ENCODE assay signal across 8 cellular contexts in genomic region chr5:43227655-43228054, GRCh38. TPM values are rescaled to one million over a fixed set of nuclear protein-coding genes. Genes with fewer than 3 reads are reported as not detected.
DNase-seq lines count a peak whose midpoint lies in the region; ATAC-seq, FAIRE-seq and TF ChIP-seq lines count a peak whose summit lies in the region.

No MANE protein-coding gene starts in this region.

- no peak for FAIRE-seq in GM12878 (lab: Jason Lieb, UNC)

- TF ChIP-seq RAD21 in GM12878 (IDR thresholded peaks at IDR 0.05; ENCODE audit: insufficient read depth, low read depth, low read length): peak; percentile 72

- BruUV-seq in GM12878 (replicated peaks; lab: Mats Ljungman, UMichigan): no TSS peak

- no peak overlapping the region for H3K4me3 ChIP-seq in GM12878
- no peak overlapping the region for H3K4me3 ChIP-seq in mesendoderm (ENCODE audit: low read length)

- no peak for TF ChIP-seq POLR2A in GM12878 (IDR thresholded peaks at IDR 0.05; ENCODE audit: low read depth, low read length)

- H3K9ac ChIP-seq in GM12878 (ENCODE audit: control insufficient read depth, insufficient read depth, low read length) (no peak overlapping the region), mesendoderm (ENCODE audit: low read length) (no peak overlapping the region)

- H3K9me3 ChIP-seq in GM12878 (replicated peaks; ENCODE audit: control insufficient read depth, insufficient read depth, low read length): no peaks in the 10 kb centered on the region

- 0% methylated on average over 1 of the region's 1 CpG for WGBS in GM12878 (ENCODE audit: insufficient coverage, insufficient replicate concordance, low lambda C conversion rate, missing lambda C conversion rate)
- WGBS in mesendoderm (ENCODE audit: extremely low coverage, insufficient coverage, low lambda C conversion rate): no CpG with 5 or more reads among the region's 1 CpG

- H2AFZ ChIP-seq in GM12878 (ENCODE audit: control insufficient read depth, low read depth, low read length): peak overlapping the region; percentile 48

- H3K4ac ChIP-seq in mesendoderm (ENCODE audit: low read depth, low read length): no peak overlapping the region

- intact Hi-C loops in GM12878 (cut with micrococcal nuclease; ENCODE audit: unreplicated experiment): loop anchor here (1.0 kb wide), 2 partner anchors 79 to 162 kb away; no protein-coding TSS in a partner anchor

- no peak overlapping the region for H2BK15ac ChIP-seq in mesendoderm (replicated peaks; ENCODE audit: low read depth)

- H3K27ac ChIP-seq in GM12878 (ENCODE audit: control insufficient read depth, insufficient read depth) (no peak overlapping the region), mesendoderm (ENCODE audit: low read depth, low read length) (no peak overlapping the region)

- H2BK5ac ChIP-seq in mesendoderm (ENCODE audit: low read length): no peak overlapping the region

- POLR2A ChIA-PET in GM12878 (lab: Charles Lee): interaction anchor here (0.6 kb wide), 1 partner anchor 79 kb away, joined by 6 read pairs; no protein-coding TSS in a partner anchor
- POLR2A ChIA-PET in HEK293T (lab: Yijun Ruan, JAX): no interaction called here

- no peaks in the 10 kb centered on the region for H3K79me2 ChIP-seq in GM12878 (ENCODE audit: control insufficient read depth, insufficient read depth, low read length)
- no peaks in the 10 kb centered on the region for H3K79me2 ChIP-seq in mesendoderm (ENCODE audit: control insufficient read depth, insufficient read depth, low read length)

- H3K36me3 ChIP-seq in GM12878 (ENCODE audit: control insufficient read depth in 2 of 2, insufficient read depth in 2 of 2, low read length in 1 of 2) (no peaks in the 10 kb centered on the region), mesendoderm (ENCODE audit: control insufficient read depth, insufficient read depth, low read length) (no peaks in the 10 kb centered on the region)

- H4K5ac ChIP-seq in mesendoderm (ENCODE audit: low read length): no peak overlapping the region

- CTCF ChIA-PET in GM12878 (lab: Yijun Ruan, JAX): interaction anchor here (0.7 to 6.0 kb wide), 5 partner anchors 78 to 257 kb away, joined by 3 to 52 read pairs (median 10); partner anchors contain the start of genes TMEM267 and ZNF131
- CTCF ChIA-PET in HEK293T (lab: Yijun Ruan, JAX): interaction anchor here (0.5 kb wide), 1 partner anchor 34 kb away, joined by 3 read pairs; no protein-coding TSS in a partner anchor

- no peaks in the 10 kb centered on the region for H3K27me3 ChIP-seq in GM12878 (replicated peaks in 1 of 2; ENCODE audit: control insufficient read depth in 2 of 2, insufficient read depth in 2 of 2, low read length in 1 of 2)
- no peaks in the 10 kb centered on the region for H3K27me3 ChIP-seq in mesendoderm (ENCODE audit: insufficient read depth, low read length, poor library complexity)

- no peaks in the 10 kb centered on the region for H3K4me1 ChIP-seq in GM12878 (ENCODE audit: control insufficient read depth, insufficient read depth, low read length)
- H3K4me1 ChIP-seq in mesendoderm (ENCODE audit: control insufficient read depth, low read depth, low read length): no peaks in the 10 kb centered on the region

- H2BK120ac ChIP-seq in mesendoderm (ENCODE audit: low read depth, low read length): no peak overlapping the region

- H3K4me2 ChIP-seq in GM12878 (ENCODE audit: control insufficient read depth, insufficient read depth) (no peak overlapping the region), mesendoderm (ENCODE audit: low read length) (no peak overlapping the region)

- no peaks in the 10 kb centered on the region for H4K20me1 ChIP-seq in GM12878 (ENCODE audit: control insufficient read depth, insufficient read depth)

- H4K8ac ChIP-seq in mesendoderm (ENCODE audit: low read depth, low read length): no peak overlapping the region

- in situ Hi-C loops in GM12878 (cut with MboI): loop anchor here (5.0 kb wide), 1 partner anchor 160 kb away; no protein-coding TSS in a partner anchor

- TF ChIP-seq EP300 in GM12878 (IDR thresholded peaks at IDR 0.05; ENCODE audit: borderline replicate concordance in 1 of 2, control insufficient read depth in 1 of 2, low read depth in 2 of 2, low read length in 2 of 2): no peak

- DNase-seq in DMS53 (lab: John Stamatoyannopoulos, UW): peak; percentile 59
- peak; percentile 44 for DNase-seq in HuH-7.5 (ENCODE audit: low spot score)
- DNase-seq in GM12878 (ENCODE audit: low read depth, low spot score): no peak
- peak; percentile 45 for DNase-seq in mesendoderm
- DNase-seq in HEK293T (ENCODE audit: extremely low spot score): no peak
- no peak for DNase-seq in activated CD4-positive, alpha-beta T cell treated with anti-CD3 and anti-CD28 coated beads for 48 hours

- SMC1A ChIA-PET in GM12878 (lab: Charles Lee; ENCODE audit: uncharacterized antibody, unreplicated experiment): interaction anchor here (0.6 to 4.5 kb wide), 5 partner anchors 20 to 162 kb away, joined by 3 to 32 read pairs (median 3); no protein-coding TSS in a partner anchor

- ATAC-seq in GM12878 (peak; percentile 18; the same call in 1 of the 3 replicates), HG03159 (IDR thresholded peaks at IDR 0.05; ENCODE audit: unreplicated experiment) (no peak), HG03432 (IDR thresholded peaks at IDR 0.05; ENCODE audit: unreplicated experiment) (no peak)

- RAD21 ChIA-PET in GM12878 (lab: Charles Lee; ENCODE audit: unreplicated experiment): interaction anchor here (1.1 to 1.9 kb wide), 3 partner anchors 86 to 162 kb away, joined by 5 to 9 read pairs (median 8); no protein-coding TSS in a partner anchor

- no peaks in the 10 kb centered on the region for H3K79me1 ChIP-seq in mesendoderm (ENCODE audit: low read length)

- no peak overlapping the region for H3K18ac ChIP-seq in mesendoderm (ENCODE audit: low read length)

- no peak overlapping the region for H2AK5ac ChIP-seq in mesendoderm (ENCODE audit: low read length)

- TF ChIP-seq CTCF in GM12878 (IDR thresholded peaks at IDR 0.05 in 2 of 3, conservative IDR thresholded peaks at IDR 0.05 in 1 of 3; ENCODE audit: control insufficient read depth in 2 of 3, extremely low read depth in 1 of 3, insufficient read depth in 1 of 3, low read depth in 3 of 3, low read length in 3 of 3): peak; percentile 17 to 50 (median 22); a peak in 4 of 6 replicates

- H3K56ac ChIP-seq in mesendoderm (ENCODE audit: low read length): no peak overlapping the region

- no peak overlapping the region for H3K23ac ChIP-seq in mesendoderm (ENCODE audit: low read length)

TF ChIP-seq in GM12878, 131 proteins besides CTCF, POLR2A, EP300 and RAD21:
- no peak for TF ChIP-seq MTA3 (IDR thresholded peaks at IDR 0.05; ENCODE audit: borderline replicate concordance, low read length)
- TF ChIP-seq IKZF2 (IDR thresholded peaks at IDR 0.05): 0 out of 4 replicates have a peak, but pooled peaks of 1 of the 2 experiments have one; percentile 31
- no peak for TF ChIP-seq RFX5 (IDR thresholded peaks at IDR 0.05; ENCODE audit: low read depth, low read length)
- TF ChIP-seq ATF7 (IDR thresholded peaks at IDR 0.05; ENCODE audit: low read depth): peak; percentile 68
- no peak for TF ChIP-seq CHD2 (IDR thresholded peaks at IDR 0.05; ENCODE audit: borderline replicate concordance, low read depth, low read length)
- TF ChIP-seq EGR1 (IDR thresholded peaks at IDR 0.05; ENCODE audit: borderline replicate concordance in 1 of 2, low read depth in 2 of 2, low read length in 2 of 2): no peak
- TF ChIP-seq IKZF1 (conservative IDR thresholded peaks at IDR 0.05): peak; percentile 24; the same call in 1 of the 2 replicates
- peak; percentile 65 for TF ChIP-seq SMC3 (IDR thresholded peaks at IDR 0.05; ENCODE audit: borderline replicate concordance, low read length)
TF ChIP-seq in GM12878: peak in this region for 4.

TF ChIP-seq in HEK293T, 16 proteins besides CTCF, POLR2A, EP300 and RAD21 (continues in another document):
- no peak for TF ChIP-seq L3MBTL2 (conservative IDR thresholded peaks at IDR 0.05)
- no peak for TF ChIP-seq LEF1 (IDR thresholded peaks at IDR 0.05; ENCODE audit: borderline replicate concordance)
- TF ChIP-seq TARDBP (IDR thresholded peaks at IDR 0.05): no peak
- no peak for TF ChIP-seq BHLHE40 (IDR thresholded peaks at IDR 0.05; ENCODE audit: borderline replicate concordance)
- TF ChIP-seq FOXK2 (IDR thresholded peaks at IDR 0.05): no peak
- TF ChIP-seq FOXM1 (IDR thresholded peaks at IDR 0.05; ENCODE audit: borderline replicate concordance): no peak
- TF ChIP-seq SUZ12 (IDR thresholded peaks at IDR 0.05): no peak
- no peak for TF ChIP-seq ZNF384 (IDR thresholded peaks at IDR 0.05)
- no peak for TF ChIP-seq ELF4 (IDR thresholded peaks at IDR 0.05)
- TF ChIP-seq PKNOX1 (IDR thresholded peaks at IDR 0.05): no peak
- TF ChIP-seq ARNT (IDR thresholded peaks at IDR 0.05): no peak
- no peak for TF ChIP-seq NFRKB (IDR thresholded peaks at IDR 0.05)
- no peak for TF ChIP-seq FOXA1 (IDR thresholded peaks at IDR 0.05)
- no peak for TF ChIP-seq SP1 (IDR thresholded peaks at IDR 0.05)

RNA-seq across cellular contexts. Expression of gene NIM1K, which starts 35.6 kb away (rescaled TPM):
- 1.1 and 1.4 TPM in 2 replicates for total RNA-seq in GM12878 (2013; cell fraction: nucleolus; rRNA removed)
- total RNA-seq in GM12878 (2014; rRNA removed): 0.96 and 1.3 TPM in 2 replicates
- total RNA-seq in GM12878 (2014; rRNA removed; fragmentation: Illumina TruSeq; extraction: Trizol): 0.63 and 0.69 TPM in 2 replicates
- 0.69 and 1.0 TPM in 2 replicates for total RNA-seq in GM12878 (2021)
- polyA plus RNA-seq in GM12878 (2011; ENCODE audit: low read depth): 0.50 TPM
- polyA plus RNA-seq in GM12878 (2011; rRNA removed): 1.3 and 1.6 TPM in 2 replicates
- 1.5 and 1.7 TPM in 2 replicates for polyA plus RNA-seq in GM12878 (2011; cell fraction: cytosol; rRNA removed)
- polyA plus RNA-seq in GM12878 (2011; cell fraction: nucleus; rRNA removed): 0.99 and 1.3 TPM in 2 replicates
- polyA plus RNA-seq in GM12878 (2012): 0.76 and 1.0 TPM in 2 replicates
- polyA plus RNA-seq in GM12878 (2014; fragmentation: Illumina TruSeq; extraction: Trizol): 0.47 and 0.74 TPM in 2 replicates
- polyA plus RNA-seq in GM12878 (2014; fragmentation: Nextera tagmentation; extraction: Ambion mirVana): under 1 TPM; 0.27 to 0.35 TPM
- 0.37 and 0.84 TPM in 2 replicates for polyA plus RNA-seq in GM12878 (2014; rRNA removed)
- 1 to 10 TPM in 1 of 2 experiments, under 1 TPM in 1; 0.96 to 1.7 TPM for polyA plus RNA-seq in GM12878 (2016; fragmentation: Nextera tagmentation; extraction: Ambion mirVana)
- polyA minus RNA-seq in GM12878 (2011; rRNA and poly(A)+ RNA removed): 1.5 and 1.9 TPM in 2 replicates
- 1.2 and 1.6 TPM in 2 replicates for polyA minus RNA-seq in GM12878 (2011; cell fraction: cytosol; rRNA and poly(A)+ RNA removed)
- 1.6 and 2.1 TPM in 2 replicates for polyA minus RNA-seq in GM12878 (2011; cell fraction: nucleus; rRNA and poly(A)+ RNA removed)
- 0.03 TPM for polyA plus RNA-seq in mesendoderm (2013, experiment 1 of 2)
- polyA plus RNA-seq in mesendoderm (2013, experiment 2 of 2): 0.03 TPM

Comparison
In these comparisons a context has a peak if more than half of its experiments do, and no peak if none do; other contexts are left out.
1. DNase-seq: peak in DMS53 (single experiment), HuH-7.5 (single experiment) and mesendoderm (single experiment); none in GM12878 (single experiment), HEK293T (single experiment) and activated CD4-positive, alpha-beta T cell treated with anti-CD3 and anti-CD28 coated beads for 48 hours (single experiment).